In the genomic region with DNA sequence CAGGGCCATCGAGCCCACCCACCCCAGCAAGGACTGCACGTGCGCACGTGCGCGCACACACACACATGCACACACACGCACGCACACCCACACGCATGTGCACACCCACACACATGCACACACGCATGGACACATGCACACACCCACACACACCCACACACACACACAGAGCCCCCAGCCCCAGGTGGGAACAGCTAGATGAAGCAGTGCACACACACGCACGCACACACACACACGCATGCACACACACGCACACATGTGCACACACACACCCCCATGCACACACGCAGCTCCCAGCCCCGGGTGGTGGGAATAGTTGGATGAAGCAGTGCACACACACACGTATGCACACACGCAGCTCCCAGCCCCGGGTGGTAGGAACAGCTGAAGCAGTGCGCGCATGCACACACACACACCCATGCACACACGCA, we compare ENCODE assay signal across 19 cellular contexts.
"Had no signal": no experiment of that assay in that cellular context is flagged by ENCODE, and none has a peak within 500 bp of the region (broad histone marks: within the 10 kb centered on the region; RNA-seq: fewer than 3 reads in every experiment).

No MANE protein-coding gene starts in this region.

- ATAC-seq: left lobe of liver; naive thymus-derived CD8-positive, alpha-beta T cell; stimulated activated naive CD8-positive, alpha-beta T cell treated with anti-CD3 and anti-CD28 coated beads, Interleukin-15, amount 100 ng/mL, for 72 hours had no signal

- H3K4me3 ChIP-seq: prostate gland, right atrium auricular region, suprapubic skin, transverse colon had no signal

- H3K4me1 ChIP-seq: transverse colon had no signal

- DNase-seq: central memory CD4-positive, alpha-beta T cell; effector CD4-positive, alpha-beta T cell; nephron progenitor cell; small intestine; stimulated activated CD4-positive, alpha-beta T cell treated with anti-CD3 and anti-CD28 coated beads, Interleukin-1b, Interleukin-23, amount 100 ng/mL, for 48 hours; stimulated activated CD4-positive, alpha-beta T cell treated with anti-CD3 and anti-CD28 coated beads, Interleukin-4, amount 100 ng/mL, for 1 hour; stimulated activated CD8-positive, alpha-beta memory T cell treated with anti-CD3 and anti-CD28 coated beads, Interleukin-4, amount 100 ng/mL, for 48 hours; stimulated activated naive CD4-positive, alpha-beta T cell; stimulated activated naive CD8-positive, alpha-beta T cell treated with anti-CD3 and anti-CD28 coated beads, Interleukin-15, amount 100 ng/mL, for 72 hours; transverse colon had no signal

- H3K27me3 ChIP-seq: dorsolateral prefrontal cortex, right atrium auricular region, suprapubic skin, transverse colon had no signal

- H3K36me3 ChIP-seq: prostate gland, right atrium auricular region, suprapubic skin, transverse colon had no signal

- H3K9me3 ChIP-seq: prostate gland, right atrium auricular region, suprapubic skin, transverse colon had no signal

- FAIRE-seq: colon, frontal cortex, keratinocyte, small intestine had no signal

- H3K27ac ChIP-seq: dorsolateral prefrontal cortex, right atrium auricular region, suprapubic skin, transverse colon had no signal
